Comparison of ENCODE assay signal across 1 cellular context in the genomic region with DNA sequence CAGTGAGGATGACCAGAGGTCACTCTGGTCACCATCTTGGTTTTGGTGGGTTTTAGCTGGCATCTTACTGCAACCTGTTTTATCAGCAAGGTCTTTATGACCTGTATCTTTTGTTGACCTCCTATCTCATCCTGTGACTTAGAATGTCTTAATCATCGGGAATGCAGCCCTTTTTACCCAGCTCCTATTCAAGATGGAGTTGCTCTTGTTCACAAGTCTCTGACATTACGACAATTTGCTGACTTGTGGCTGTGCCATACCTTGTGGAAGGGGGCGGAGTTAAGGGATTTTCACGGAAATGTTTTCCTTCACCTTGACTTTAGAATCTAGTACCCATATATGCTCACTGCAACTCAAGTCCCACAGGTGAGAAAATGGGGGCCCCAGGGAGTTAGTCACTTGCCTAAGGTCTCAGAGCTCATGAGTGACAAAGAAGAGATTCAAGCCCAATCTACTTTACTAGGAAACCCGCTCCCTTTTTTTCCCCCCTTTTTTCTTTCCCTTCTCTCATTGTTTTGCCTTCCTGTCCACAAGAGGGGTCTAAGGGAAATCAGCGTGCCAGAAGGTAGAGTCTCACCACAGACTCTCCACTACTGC.
TF ChIP-seq lines count a peak whose summit lies in the region.

No MANE protein-coding gene starts in this region.

TF ChIP-seq in K562, 482 proteins besides CTCF, POLR2A, EP300 and RAD21 (continued from another document and continues in another):
- TF ChIP-seq, protein P1, sequence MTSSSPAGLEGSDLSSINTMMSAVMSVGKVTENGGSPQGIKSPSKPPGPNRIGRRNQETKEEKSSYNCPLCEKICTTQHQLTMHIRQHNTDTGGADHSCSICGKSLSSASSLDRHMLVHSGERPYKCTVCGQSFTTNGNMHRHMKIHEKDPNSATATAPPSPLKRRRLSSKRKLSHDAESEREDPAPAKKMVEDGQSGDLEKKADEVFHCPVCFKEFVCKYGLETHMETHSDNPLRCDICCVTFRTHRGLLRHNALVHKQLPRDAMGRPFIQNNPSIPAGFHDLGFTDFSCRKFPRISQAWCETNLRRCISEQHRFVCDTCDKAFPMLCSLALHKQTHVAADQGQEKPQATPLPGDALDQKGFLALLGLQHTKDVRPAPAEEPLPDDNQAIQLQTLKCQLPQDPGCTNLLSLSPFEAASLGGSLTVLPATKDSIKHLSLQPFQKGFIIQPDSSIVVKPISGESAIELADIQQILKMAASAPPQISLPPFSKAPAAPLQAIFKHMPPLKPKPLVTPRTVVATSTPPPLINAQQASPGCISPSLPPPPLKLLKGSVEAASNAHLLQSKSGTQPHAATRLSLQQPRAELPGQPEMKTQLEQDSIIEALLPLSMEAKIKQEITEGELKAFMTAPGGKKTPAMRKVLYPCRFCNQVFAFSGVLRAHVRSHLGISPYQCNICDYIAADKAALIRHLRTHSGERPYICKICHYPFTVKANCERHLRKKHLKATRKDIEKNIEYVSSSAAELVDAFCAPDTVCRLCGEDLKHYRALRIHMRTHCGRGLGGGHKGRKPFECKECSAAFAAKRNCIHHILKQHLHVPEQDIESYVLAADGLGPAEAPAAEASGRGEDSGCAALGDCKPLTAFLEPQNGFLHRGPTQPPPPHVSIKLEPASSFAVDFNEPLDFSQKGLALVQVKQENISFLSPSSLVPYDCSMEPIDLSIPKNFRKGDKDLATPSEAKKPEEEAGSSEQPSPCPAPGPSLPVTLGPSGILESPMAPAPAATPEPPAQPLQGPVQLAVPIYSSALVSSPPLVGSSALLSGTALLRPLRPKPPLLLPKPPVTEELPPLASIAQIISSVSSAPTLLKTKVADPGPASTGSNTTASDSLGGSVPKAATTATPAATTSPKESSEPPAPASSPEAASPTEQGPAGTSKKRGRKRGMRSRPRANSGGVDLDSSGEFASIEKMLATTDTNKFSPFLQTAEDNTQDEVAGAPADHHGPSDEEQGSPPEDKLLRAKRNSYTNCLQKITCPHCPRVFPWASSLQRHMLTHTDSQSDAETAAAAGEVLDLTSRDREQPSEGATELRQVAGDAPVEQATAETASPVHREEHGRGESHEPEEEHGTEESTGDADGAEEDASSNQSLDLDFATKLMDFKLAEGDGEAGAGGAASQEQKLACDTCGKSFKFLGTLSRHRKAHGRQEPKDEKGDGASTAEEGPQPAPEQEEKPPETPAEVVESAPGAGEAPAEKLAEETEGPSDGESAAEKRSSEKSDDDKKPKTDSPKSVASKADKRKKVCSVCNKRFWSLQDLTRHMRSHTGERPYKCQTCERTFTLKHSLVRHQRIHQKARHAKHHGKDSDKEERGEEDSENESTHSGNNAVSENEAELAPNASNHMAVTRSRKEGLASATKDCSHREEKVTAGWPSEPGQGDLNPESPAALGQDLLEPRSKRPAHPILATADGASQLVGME (CRISPR knock-in tag; IDR thresholded peaks at IDR 0.05), result peak; percentile 99
- peak; percentile 85; the same call in 1 of the 2 replicates for TF ChIP-seq HMG20A (CRISPR knock-in tag; conservative IDR thresholded peaks at IDR 0.05)
- TF ChIP-seq, protein P2, sequence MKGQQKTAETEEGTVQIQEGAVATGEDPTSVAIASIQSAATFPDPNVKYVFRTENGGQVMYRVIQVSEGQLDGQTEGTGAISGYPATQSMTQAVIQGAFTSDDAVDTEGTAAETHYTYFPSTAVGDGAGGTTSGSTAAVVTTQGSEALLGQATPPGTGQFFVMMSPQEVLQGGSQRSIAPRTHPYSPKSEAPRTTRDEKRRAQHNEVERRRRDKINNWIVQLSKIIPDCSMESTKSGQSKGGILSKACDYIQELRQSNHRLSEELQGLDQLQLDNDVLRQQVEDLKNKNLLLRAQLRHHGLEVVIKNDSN (CRISPR knock-in tag; IDR thresholded peaks at IDR 0.05), result no peak
- peak; percentile 32; the same call in 1 of the 2 replicates for TF ChIP-seq GABPA (tag; conservative IDR thresholded peaks at IDR 0.05; ENCODE audit: low read depth)
- peak; percentile 91 for TF ChIP-seq IFI16 (CRISPR knock-in tag; IDR thresholded peaks at IDR 0.05)
- TF ChIP-seq TSC22D4 (tag; IDR thresholded peaks at IDR 0.05), result no peak
- TF ChIP-seq NELFE (IDR thresholded peaks at IDR 0.05; ENCODE audit: insufficient read depth, insufficient read length), result no peak
- TF ChIP-seq CHD2 (IDR thresholded peaks at IDR 0.05; ENCODE audit: low read depth, low read length), result no peak
- no peak for TF ChIP-seq SP1 (CRISPR knock-in tag; IDR thresholded peaks at IDR 0.05)
- TF ChIP-seq, protein P3, sequence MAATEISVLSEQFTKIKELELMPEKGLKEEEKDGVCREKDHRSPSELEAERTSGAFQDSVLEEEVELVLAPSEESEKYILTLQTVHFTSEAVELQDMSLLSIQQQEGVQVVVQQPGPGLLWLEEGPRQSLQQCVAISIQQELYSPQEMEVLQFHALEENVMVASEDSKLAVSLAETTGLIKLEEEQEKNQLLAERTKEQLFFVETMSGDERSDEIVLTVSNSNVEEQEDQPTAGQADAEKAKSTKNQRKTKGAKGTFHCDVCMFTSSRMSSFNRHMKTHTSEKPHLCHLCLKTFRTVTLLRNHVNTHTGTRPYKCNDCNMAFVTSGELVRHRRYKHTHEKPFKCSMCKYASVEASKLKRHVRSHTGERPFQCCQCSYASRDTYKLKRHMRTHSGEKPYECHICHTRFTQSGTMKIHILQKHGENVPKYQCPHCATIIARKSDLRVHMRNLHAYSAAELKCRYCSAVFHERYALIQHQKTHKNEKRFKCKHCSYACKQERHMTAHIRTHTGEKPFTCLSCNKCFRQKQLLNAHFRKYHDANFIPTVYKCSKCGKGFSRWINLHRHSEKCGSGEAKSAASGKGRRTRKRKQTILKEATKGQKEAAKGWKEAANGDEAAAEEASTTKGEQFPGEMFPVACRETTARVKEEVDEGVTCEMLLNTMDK (IDR thresholded peaks at IDR 0.05; ENCODE audit: borderline replicate concordance, insufficient read depth, low read depth, low read length, poor library complexity, severe bottlenecking), result no peak
- TF ChIP-seq, protein P4, sequence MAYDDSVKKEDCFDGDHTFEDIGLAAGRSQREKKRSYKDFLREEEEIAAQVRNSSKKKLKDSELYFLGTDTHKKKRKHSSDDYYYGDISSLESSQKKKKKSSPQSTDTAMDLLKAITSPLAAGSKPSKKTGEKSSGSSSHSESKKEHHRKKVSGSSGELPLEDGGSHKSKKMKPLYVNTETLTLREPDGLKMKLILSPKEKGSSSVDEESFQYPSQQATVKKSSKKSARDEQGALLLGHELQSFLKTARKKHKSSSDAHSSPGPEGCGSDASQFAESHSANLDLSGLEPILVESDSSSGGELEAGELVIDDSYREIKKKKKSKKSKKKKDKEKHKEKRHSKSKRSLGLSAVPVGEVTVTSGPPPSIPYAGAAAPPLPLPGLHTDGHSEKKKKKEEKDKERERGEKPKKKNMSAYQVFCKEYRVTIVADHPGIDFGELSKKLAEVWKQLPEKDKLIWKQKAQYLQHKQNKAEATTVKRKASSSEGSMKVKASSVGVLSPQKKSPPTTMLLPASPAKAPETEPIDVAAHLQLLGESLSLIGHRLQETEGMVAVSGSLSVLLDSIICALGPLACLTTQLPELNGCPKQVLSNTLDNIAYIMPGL (CRISPR knock-in tag; IDR thresholded peaks at IDR 0.05), result no peak
- no peak for TF ChIP-seq L3MBTL2 (IDR thresholded peaks at IDR 0.05)
- no peak for TF ChIP-seq RBM34 (IDR thresholded peaks at IDR 0.05; ENCODE audit: borderline replicate concordance, insufficient read depth, low read length)
- TF ChIP-seq NFATC3 (IDR thresholded peaks at IDR 0.05), result no peak
- TF ChIP-seq MTF1 (CRISPR knock-in tag; IDR thresholded peaks at IDR 0.05; ENCODE audit: borderline replicate concordance), result peak; percentile 95
- TF ChIP-seq OTX1 (CRISPR knock-in tag; IDR thresholded peaks at IDR 0.05), result 0 out of 2 replicates have a peak, but pooled peaks have one; percentile 51
- no peak for TF ChIP-seq KDM1A (IDR thresholded peaks at IDR 0.05)
- TF ChIP-seq, protein P5, sequence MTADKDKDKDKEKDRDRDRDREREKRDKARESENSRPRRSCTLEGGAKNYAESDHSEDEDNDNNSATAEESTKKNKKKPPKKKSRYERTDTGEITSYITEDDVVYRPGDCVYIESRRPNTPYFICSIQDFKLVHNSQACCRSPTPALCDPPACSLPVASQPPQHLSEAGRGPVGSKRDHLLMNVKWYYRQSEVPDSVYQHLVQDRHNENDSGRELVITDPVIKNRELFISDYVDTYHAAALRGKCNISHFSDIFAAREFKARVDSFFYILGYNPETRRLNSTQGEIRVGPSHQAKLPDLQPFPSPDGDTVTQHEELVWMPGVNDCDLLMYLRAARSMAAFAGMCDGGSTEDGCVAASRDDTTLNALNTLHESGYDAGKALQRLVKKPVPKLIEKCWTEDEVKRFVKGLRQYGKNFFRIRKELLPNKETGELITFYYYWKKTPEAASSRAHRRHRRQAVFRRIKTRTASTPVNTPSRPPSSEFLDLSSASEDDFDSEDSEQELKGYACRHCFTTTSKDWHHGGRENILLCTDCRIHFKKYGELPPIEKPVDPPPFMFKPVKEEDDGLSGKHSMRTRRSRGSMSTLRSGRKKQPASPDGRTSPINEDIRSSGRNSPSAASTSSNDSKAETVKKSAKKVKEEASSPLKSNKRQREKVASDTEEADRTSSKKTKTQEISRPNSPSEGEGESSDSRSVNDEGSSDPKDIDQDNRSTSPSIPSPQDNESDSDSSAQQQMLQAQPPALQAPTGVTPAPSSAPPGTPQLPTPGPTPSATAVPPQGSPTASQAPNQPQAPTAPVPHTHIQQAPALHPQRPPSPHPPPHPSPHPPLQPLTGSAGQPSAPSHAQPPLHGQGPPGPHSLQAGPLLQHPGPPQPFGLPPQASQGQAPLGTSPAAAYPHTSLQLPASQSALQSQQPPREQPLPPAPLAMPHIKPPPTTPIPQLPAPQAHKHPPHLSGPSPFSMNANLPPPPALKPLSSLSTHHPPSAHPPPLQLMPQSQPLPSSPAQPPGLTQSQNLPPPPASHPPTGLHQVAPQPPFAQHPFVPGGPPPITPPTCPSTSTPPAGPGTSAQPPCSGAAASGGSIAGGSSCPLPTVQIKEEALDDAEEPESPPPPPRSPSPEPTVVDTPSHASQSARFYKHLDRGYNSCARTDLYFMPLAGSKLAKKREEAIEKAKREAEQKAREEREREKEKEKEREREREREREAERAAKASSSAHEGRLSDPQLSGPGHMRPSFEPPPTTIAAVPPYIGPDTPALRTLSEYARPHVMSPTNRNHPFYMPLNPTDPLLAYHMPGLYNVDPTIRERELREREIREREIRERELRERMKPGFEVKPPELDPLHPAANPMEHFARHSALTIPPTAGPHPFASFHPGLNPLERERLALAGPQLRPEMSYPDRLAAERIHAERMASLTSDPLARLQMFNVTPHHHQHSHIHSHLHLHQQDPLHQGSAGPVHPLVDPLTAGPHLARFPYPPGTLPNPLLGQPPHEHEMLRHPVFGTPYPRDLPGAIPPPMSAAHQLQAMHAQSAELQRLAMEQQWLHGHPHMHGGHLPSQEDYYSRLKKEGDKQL (CRISPR knock-in tag; IDR thresholded peaks at IDR 0.05; ENCODE audit: borderline replicate concordance), result no peak
- TF ChIP-seq HEY1 (CRISPR knock-in tag; IDR thresholded peaks at IDR 0.05; ENCODE audit: borderline replicate concordance), result peak; percentile 50; the same call in 1 of the 2 replicates
- TF ChIP-seq SNRNP70 (optimal IDR thresholded peaks at IDR 0.05; ENCODE audit: low read depth, low read length), result no peak
- TF ChIP-seq POLR2H (tag; IDR thresholded peaks at IDR 0.05; ENCODE audit: low read depth), result peak; percentile 70
- TF ChIP-seq ZNF253 (CRISPR knock-in tag; conservative IDR thresholded peaks at IDR 0.05), result peak; percentile 66; the same call in 1 of the 2 replicates
- no peak for TF ChIP-seq MYNN (IDR thresholded peaks at IDR 0.05)
- TF ChIP-seq MYNN (CRISPR knock-in tag; IDR thresholded peaks at IDR 0.05), result no peak
- TF ChIP-seq DDX20 (tag; IDR thresholded peaks at IDR 0.05; ENCODE audit: low read depth), result peak; percentile 99
- TF ChIP-seq, protein P6, sequence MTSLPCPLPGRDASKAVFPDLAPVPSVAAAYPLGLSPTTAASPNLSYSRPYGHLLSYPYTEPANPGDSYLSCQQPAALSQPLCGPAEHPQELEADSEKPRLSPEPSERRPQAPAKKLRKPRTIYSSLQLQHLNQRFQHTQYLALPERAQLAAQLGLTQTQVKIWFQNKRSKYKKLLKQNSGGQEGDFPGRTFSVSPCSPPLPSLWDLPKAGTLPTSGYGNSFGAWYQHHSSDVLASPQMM (CRISPR knock-in tag; IDR thresholded peaks at IDR 0.05), result no peak
- TF ChIP-seq, protein P7, sequence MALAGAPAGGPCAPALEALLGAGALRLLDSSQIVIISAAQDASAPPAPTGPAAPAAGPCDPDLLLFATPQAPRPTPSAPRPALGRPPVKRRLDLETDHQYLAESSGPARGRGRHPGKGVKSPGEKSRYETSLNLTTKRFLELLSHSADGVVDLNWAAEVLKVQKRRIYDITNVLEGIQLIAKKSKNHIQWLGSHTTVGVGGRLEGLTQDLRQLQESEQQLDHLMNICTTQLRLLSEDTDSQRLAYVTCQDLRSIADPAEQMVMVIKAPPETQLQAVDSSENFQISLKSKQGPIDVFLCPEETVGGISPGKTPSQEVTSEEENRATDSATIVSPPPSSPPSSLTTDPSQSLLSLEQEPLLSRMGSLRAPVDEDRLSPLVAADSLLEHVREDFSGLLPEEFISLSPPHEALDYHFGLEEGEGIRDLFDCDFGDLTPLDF (CRISPR knock-in tag; IDR thresholded peaks at IDR 0.05), result no peak
- TF ChIP-seq XRCC5 (IDR thresholded peaks at IDR 0.05; ENCODE audit: low read depth, low read length), result no peak
- peak; percentile 88 for TF ChIP-seq ELF2 (CRISPR knock-in tag; IDR thresholded peaks at IDR 0.05)
- no peak for TF ChIP-seq SAFB (IDR thresholded peaks at IDR 0.05; ENCODE audit: borderline replicate concordance, low read depth, low read length)
- TF ChIP-seq, protein P8, sequence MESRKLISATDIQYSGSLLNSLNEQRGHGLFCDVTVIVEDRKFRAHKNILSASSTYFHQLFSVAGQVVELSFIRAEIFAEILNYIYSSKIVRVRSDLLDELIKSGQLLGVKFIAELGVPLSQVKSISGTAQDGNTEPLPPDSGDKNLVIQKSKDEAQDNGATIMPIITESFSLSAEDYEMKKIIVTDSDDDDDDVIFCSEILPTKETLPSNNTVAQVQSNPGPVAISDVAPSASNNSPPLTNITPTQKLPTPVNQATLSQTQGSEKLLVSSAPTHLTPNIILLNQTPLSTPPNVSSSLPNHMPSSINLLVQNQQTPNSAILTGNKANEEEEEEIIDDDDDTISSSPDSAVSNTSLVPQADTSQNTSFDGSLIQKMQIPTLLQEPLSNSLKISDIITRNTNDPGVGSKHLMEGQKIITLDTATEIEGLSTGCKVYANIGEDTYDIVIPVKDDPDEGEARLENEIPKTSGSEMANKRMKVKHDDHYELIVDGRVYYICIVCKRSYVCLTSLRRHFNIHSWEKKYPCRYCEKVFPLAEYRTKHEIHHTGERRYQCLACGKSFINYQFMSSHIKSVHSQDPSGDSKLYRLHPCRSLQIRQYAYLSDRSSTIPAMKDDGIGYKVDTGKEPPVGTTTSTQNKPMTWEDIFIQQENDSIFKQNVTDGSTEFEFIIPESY (CRISPR knock-in tag; IDR thresholded peaks at IDR 0.05), result no peak
- no peak for TF ChIP-seq ETV6 (IDR thresholded peaks at IDR 0.05; ENCODE audit: borderline replicate concordance in 1 of 2, low read depth in 2 of 2, low read length in 1 of 2)
- no peak for TF ChIP-seq ETV6 (CRISPR knock-in tag; IDR thresholded peaks at IDR 0.05; ENCODE audit: borderline replicate concordance)
- 0 out of 2 replicates have a peak, but pooled peaks have one; percentile 41 for TF ChIP-seq ELF4 (CRISPR knock-in tag; IDR thresholded peaks at IDR 0.05)
- no peak for TF ChIP-seq SREBF1 (IDR thresholded peaks at IDR 0.05; ENCODE audit: borderline replicate concordance, low read depth, low read length)
- TF ChIP-seq ZNF707 (CRISPR knock-in tag; conservative IDR thresholded peaks at IDR 0.05), result peak; percentile 83
- TF ChIP-seq BRD9 (IDR thresholded peaks at IDR 0.05; ENCODE audit: low read depth, partially characterized antibody), result no peak
- peak; percentile 69; the same call in 1 of the 2 replicates for TF ChIP-seq ZNF717 (CRISPR knock-in tag; IDR thresholded peaks at IDR 0.05)
- no peak for TF ChIP-seq SIX5 (IDR thresholded peaks at IDR 0.05; ENCODE audit: borderline replicate concordance in 1 of 2, insufficient read depth in 1 of 2, low read depth in 1 of 2, low read length in 2 of 2)
